8 cellular contexts compared by ENCODE assay signal in genomic region chr10:17742918-17743317, GRCh38. TPM values are rescaled to one million over a fixed set of nuclear protein-coding genes. Genes with fewer than 3 reads are reported as not detected.
DNase-seq lines count a peak whose midpoint lies in the region; ATAC-seq and TF ChIP-seq lines count a peak whose summit lies in the region.

No MANE protein-coding gene starts in this region.

- peak; percentile 58 for DNase-seq in EH (ENCODE audit: low read depth)
- DNase-seq in HS-27A (ENCODE audit: low read depth) = peak; percentile 5
- DNase-seq in UCSD-AML1 (lab: John Stamatoyannopoulos, UW; ENCODE audit: unreplicated experiment) = peak; percentile 42
- peak; percentile 62 for DNase-seq in MCF 10A (ENCODE audit: unreplicated experiment)
- peak; percentile 58 for DNase-seq in left kidney (ENCODE audit: low read depth, low spot score)
- peak; percentile 48 to 67 for DNase-seq in stimulated activated CD4-positive, alpha-beta T cell treated with anti-CD3 and anti-CD28 coated beads, Interleukin-4, amount 100 ng/mL, for 4 hours

- POLR2A ChIA-PET in MCF 10A (lab: Yijun Ruan, JAX) = interaction anchor here (0.7 kb wide), 1 partner anchor 473 kb away, joined by 4 read pairs; no protein-coding TSS in a partner anchor

- H3K27me3 Mint-ChIP-seq in MCF 10A (ENCODE audit: insufficient read depth, unreplicated experiment) = no peaks in the 10 kb centered on the region

- intact Hi-C loops in MCF 10A (cut with micrococcal nuclease) = loop anchor here (1.0 to 2.0 kb wide), 2 partner anchors 136 to 472 kb away; no protein-coding TSS in a partner anchor

- peak; percentile 80 for TF ChIP-seq CTCF in MCF 10A (IDR thresholded peaks at IDR 0.05; ENCODE audit: unreplicated experiment)

- ATAC-seq in HG03354 (IDR thresholded peaks at IDR 0.05; ENCODE audit: poor library complexity, severe bottlenecking, unreplicated experiment) (no peak), HG02840 (IDR thresholded peaks at IDR 0.05; ENCODE audit: low FRiP score, unreplicated experiment) (no peak)

- peaks cover 5% of the 10 kb centered on the region for H3K4me1 Mint-ChIP-seq in MCF 10A (ENCODE audit: insufficient read depth, unreplicated experiment)

- no peak overlapping the region for H3K27ac Mint-ChIP-seq in MCF 10A (ENCODE audit: low read depth, unreplicated experiment)

- CTCF ChIA-PET in MCF 10A (lab: Yijun Ruan, JAX) = interaction anchor here (0.6 to 3.2 kb wide), 29 partner anchors 8 to 651 kb away, joined by 3 to 39 read pairs (median 4); no protein-coding TSS in a partner anchor

- no peak overlapping the region for H3K4me3 Mint-ChIP-seq in MCF 10A (ENCODE audit: unreplicated experiment)

- no peaks in the 10 kb centered on the region for H3K9me3 Mint-ChIP-seq in MCF 10A (ENCODE audit: unreplicated experiment)

- BruUV-seq in MCF 10A (replicated peaks; lab: Mats Ljungman, UMichigan) = no TSS peak

- H3K36me3 Mint-ChIP-seq in MCF 10A (ENCODE audit: insufficient read depth, unreplicated experiment) = no peaks in the 10 kb centered on the region

RNA-seq across cellular contexts. Expression of gene TMEM236, which starts 9.1 kb away (rescaled TPM):
- 0.09 and 0.37 TPM in 2 replicates for total RNA-seq in MCF 10A (2022)

Comparison
In these comparisons a context has a peak if more than half of its experiments do, and no peak if none do; other contexts are left out.
1. DNase-seq: peak in every context shown above with its lines; median percentile 62 in MCF 10A; 58 in EH; 58 in left kidney; 58 in stimulated activated CD4-positive, alpha-beta T cell treated with anti-CD3 and anti-CD28 coated beads, Interleukin-4, amount 100 ng/mL, for 4 hours; 42 in UCSD-AML1; 5 in HS-27A.